ENCODE assay signal across 2 cellular contexts in the genomic region with DNA sequence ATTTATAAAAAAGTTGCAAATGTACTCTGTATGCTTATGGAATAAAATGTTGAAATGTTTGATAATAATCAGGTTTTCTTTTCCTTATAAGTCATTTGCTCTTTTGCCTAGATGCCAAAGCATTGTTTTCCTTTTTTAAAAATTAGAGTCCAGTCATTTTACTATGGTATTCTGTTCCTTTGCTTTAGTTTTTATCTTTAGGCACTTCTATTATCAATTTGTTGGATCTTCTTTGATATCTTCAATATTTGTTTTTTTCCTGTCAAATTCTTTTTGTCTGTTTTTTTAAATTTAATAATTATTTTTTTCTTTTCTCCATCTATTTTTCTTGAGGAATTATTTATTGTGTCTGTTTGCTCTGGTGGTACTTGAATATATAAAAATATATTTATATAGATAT. TPM values are rescaled to one million over a fixed set of nuclear protein-coding genes. Genes with fewer than 3 reads are reported as not detected.
"Had no signal": no experiment of that assay in that cellular context is flagged by ENCODE, and none has a peak within 500 bp of the region (broad histone marks: within the 10 kb centered on the region; RNA-seq: fewer than 3 reads in every experiment).

No MANE protein-coding gene starts in this region.

RNA-seq across cellular contexts. Expression of a gene that starts 28.3 kb away (rescaled TPM):
- total RNA-seq: epithelial cell of proximal tubule; naive thymus-derived CD8-positive, alpha-beta T cell had no signal
- polyA plus RNA-seq: naive thymus-derived CD8-positive, alpha-beta T cell had no signal
